In genomic region chr17:77494664-77495435, GRCh38 we compare ENCODE assay signal across 8 cellular contexts.
DNase-seq lines count a peak whose midpoint lies in the region; ATAC-seq and TF ChIP-seq lines count a peak whose summit lies in the region.

No MANE protein-coding gene starts in this region.

- CTCF ChIA-PET in CD8-positive, alpha-beta T cell (lab: Charles Lee), result interaction anchor here (0.7 to 8.7 kb wide), 49 partner anchors 8 to 171 kb away, joined by 3 to 175 read pairs (median 4); no protein-coding TSS in a partner anchor
- CTCF ChIA-PET in HEK293T (lab: Yijun Ruan, JAX), result interaction anchor here (0.5 to 1.8 kb wide), 6 partner anchors 59 to 565 kb away, joined by 3 to 14 read pairs (median 5); no protein-coding TSS in a partner anchor
- CTCF ChIA-PET in activated CD8-positive, alpha-beta memory T cell treated with anti-CD3 and anti-CD28 coated beads, Interleukin-2, amount 10 ng/mL, durations not matched to agents 7 days and 5 days (lab: Charles Lee), result interaction anchor here (0.6 to 8.5 kb wide), 31 partner anchors 12 to 209 kb away, joined by 3 to 126 read pairs (median 4); no protein-coding TSS in a partner anchor

- TF ChIP-seq CTCF in CD8-positive, alpha-beta T cell (IDR thresholded peaks at IDR 0.05), result peak; percentile 99

- no peaks in the 10 kb centered on the region for H3K9me3 ChIP-seq in CD8-positive, alpha-beta T cell (ENCODE audit: low read length)

- peaks cover 72% of the 10 kb centered on the region for H3K36me3 ChIP-seq in CD8-positive, alpha-beta T cell (ENCODE audit: insufficient read depth, low read length)

- H3K4me1 ChIP-seq in CD8-positive, alpha-beta T cell (ENCODE audit: insufficient read depth, low read length), result peaks cover 31% of the 10 kb centered on the region

- H3K27ac ChIP-seq in CD8-positive, alpha-beta T cell (ENCODE audit: low read depth, low read length), result no peak overlapping the region

- intact Hi-C loops in CD8-positive, alpha-beta T cell (cut with DNase I, micrococcal nuclease), result loop anchor here (1.0 to 10.0 kb wide), 10 partner anchors 32 to 400 kb away; no protein-coding TSS in a partner anchor

- POLR2A ChIA-PET in CD8-positive, alpha-beta T cell (lab: Charles Lee), result interaction anchor here (0.7 to 2.3 kb wide), 13 partner anchors 12 to 170 kb away, joined by 3 to 31 read pairs (median 4); no protein-coding TSS in a partner anchor
- POLR2A ChIA-PET in HEK293T (lab: Yijun Ruan, JAX), result no interaction called here

- no peak overlapping the region for H3K4me3 ChIP-seq in CD8-positive, alpha-beta T cell (ENCODE audit: low read depth, low read length)

- ATAC-seq in CD8-positive, alpha-beta T cell, result peak; percentile 75
- peak; percentile 74 for ATAC-seq in activated CD8-positive, alpha-beta memory T cell treated with anti-CD3 and anti-CD28 coated beads, Interleukin-2, amount 10 ng/mL, durations not matched to agents 7 days and 5 days
- peak; percentile 69 for ATAC-seq in stimulated activated effector memory CD8-positive, alpha-beta T cell treated with anti-CD3 and anti-CD28 coated beads, Interleukin-12 subunit alpha, Interleukin-12 subunit beta, amount 100 ng/mL, for 72 hours
- no peak for ATAC-seq in GM18870 (IDR thresholded peaks at IDR 0.05; ENCODE audit: unreplicated experiment)

- no peaks in the 10 kb centered on the region for H3K27me3 Mint-ChIP-seq in CD8-positive, alpha-beta T cell (ENCODE audit: low read depth)
- H3K27me3 Mint-ChIP-seq in activated CD8-positive, alpha-beta memory T cell treated with anti-CD3 and anti-CD28 coated beads, Interleukin-2, amount 10 ng/mL, durations not matched to agents 7 days and 5 days, result no peaks in the 10 kb centered on the region

- H3K36me3 Mint-ChIP-seq in CD8-positive, alpha-beta T cell, result peaks cover 73% of the 10 kb centered on the region
- peaks cover 22% of the 10 kb centered on the region for H3K36me3 Mint-ChIP-seq in activated CD8-positive, alpha-beta memory T cell treated with anti-CD3 and anti-CD28 coated beads, Interleukin-2, amount 10 ng/mL, durations not matched to agents 7 days and 5 days
- no peaks in the 10 kb centered on the region for H3K36me3 Mint-ChIP-seq in stimulated activated effector memory CD8-positive, alpha-beta T cell treated with anti-CD3 and anti-CD28 coated beads, Interleukin-12 subunit alpha, Interleukin-12 subunit beta, amount 100 ng/mL, for 72 hours

- no peaks in the 10 kb centered on the region for H3K9me3 Mint-ChIP-seq in CD8-positive, alpha-beta T cell
- no peaks in the 10 kb centered on the region for H3K9me3 Mint-ChIP-seq in activated CD8-positive, alpha-beta memory T cell treated with anti-CD3 and anti-CD28 coated beads, Interleukin-2, amount 10 ng/mL, durations not matched to agents 7 days and 5 days (ENCODE audit: low read depth)
- H3K9me3 Mint-ChIP-seq in stimulated activated effector memory CD8-positive, alpha-beta T cell treated with anti-CD3 and anti-CD28 coated beads, Interleukin-12 subunit alpha, Interleukin-12 subunit beta, amount 100 ng/mL, for 72 hours, result no peaks in the 10 kb centered on the region

- H3K27ac Mint-ChIP-seq in CD8-positive, alpha-beta T cell, result peak overlapping the region; percentile 89
- H3K27ac Mint-ChIP-seq in activated CD8-positive, alpha-beta memory T cell treated with anti-CD3 and anti-CD28 coated beads, Interleukin-2, amount 10 ng/mL, durations not matched to agents 7 days and 5 days, result peak overlapping the region; percentile 58
- peak overlapping the region; percentile 56 for H3K27ac Mint-ChIP-seq in stimulated activated effector memory CD8-positive, alpha-beta T cell treated with anti-CD3 and anti-CD28 coated beads, Interleukin-12 subunit alpha, Interleukin-12 subunit beta, amount 100 ng/mL, for 72 hours

- H3K4me3 Mint-ChIP-seq in CD8-positive, alpha-beta T cell, result no peak overlapping the region
- no peak overlapping the region for H3K4me3 Mint-ChIP-seq in activated CD8-positive, alpha-beta memory T cell treated with anti-CD3 and anti-CD28 coated beads, Interleukin-2, amount 10 ng/mL, durations not matched to agents 7 days and 5 days
- no peak overlapping the region for H3K4me3 Mint-ChIP-seq in stimulated activated effector memory CD8-positive, alpha-beta T cell treated with anti-CD3 and anti-CD28 coated beads, Interleukin-12 subunit alpha, Interleukin-12 subunit beta, amount 100 ng/mL, for 72 hours

- DNase-seq in CD8-positive, alpha-beta T cell, result peak; percentile 52 to 89 (median 74)
- DNase-seq in HEK293T (ENCODE audit: extremely low spot score) (peak; percentile 89), NOMO-1 treated with DMSO at 0.1 percent for 48 hours (lab: John Stamatoyannopoulos, UW; ENCODE audit: unreplicated experiment) (peak; percentile 71), epidermal melanocyte (ENCODE audit: insufficient read length, low spot score) (peak; percentile 93), myocyte (ENCODE audit: low read depth) (peak; percentile 64)
- peak; percentile 77 for DNase-seq in activated CD8-positive, alpha-beta memory T cell treated with anti-CD3 and anti-CD28 coated beads, Interleukin-2, amount 10 ng/mL, durations not matched to agents 7 days and 5 days
- DNase-seq in stimulated activated effector memory CD8-positive, alpha-beta T cell treated with anti-CD3 and anti-CD28 coated beads, Interleukin-12 subunit alpha, Interleukin-12 subunit beta, amount 100 ng/mL, for 72 hours (ENCODE audit: low spot score in 2 of 2), result peak; percentile 78 to 86

- no peaks in the 10 kb centered on the region for H3K27me3 ChIP-seq in CD8-positive, alpha-beta T cell (ENCODE audit: insufficient read depth, low read length)

- H3K4me1 Mint-ChIP-seq in CD8-positive, alpha-beta T cell (ENCODE audit: low read depth), result peaks cover 25% of the 10 kb centered on the region
- peaks cover 21% of the 10 kb centered on the region for H3K4me1 Mint-ChIP-seq in activated CD8-positive, alpha-beta memory T cell treated with anti-CD3 and anti-CD28 coated beads, Interleukin-2, amount 10 ng/mL, durations not matched to agents 7 days and 5 days
- H3K4me1 Mint-ChIP-seq in stimulated activated effector memory CD8-positive, alpha-beta T cell treated with anti-CD3 and anti-CD28 coated beads, Interleukin-12 subunit alpha, Interleukin-12 subunit beta, amount 100 ng/mL, for 72 hours, result peaks cover 25% of the 10 kb centered on the region

TF ChIP-seq in HEK293T, 16 proteins besides CTCF, POLR2A, EP300 and RAD21:
- TF ChIP-seq SUZ12 (IDR thresholded peaks at IDR 0.05) (no peak), TARDBP (IDR thresholded peaks at IDR 0.05) (no peak), HDGF (IDR thresholded peaks at IDR 0.05; ENCODE audit: borderline replicate concordance) (no peak), BHLHE40 (IDR thresholded peaks at IDR 0.05; ENCODE audit: borderline replicate concordance) (no peak), FOXM1 (IDR thresholded peaks at IDR 0.05; ENCODE audit: borderline replicate concordance) (no peak), FOXA1 (IDR thresholded peaks at IDR 0.05) (no peak)
